In genomic region chr3:57822686-57823085, GRCh38 we compare ENCODE assay signal across 20 cellular contexts.
DNase-seq lines count a peak whose midpoint lies in the region; ATAC-seq and TF ChIP-seq lines count a peak whose summit lies in the region.
"Had no signal": no experiment of that assay in that cellular context is flagged by ENCODE, and none has a peak within 500 bp of the region (broad histone marks: within the 10 kb centered on the region; RNA-seq: fewer than 3 reads in every experiment).

No MANE protein-coding gene starts in this region.

- DNase-seq in left ventricle myocardium superior (no peak), cardiac septum (ENCODE audit: low spot score) (no peak), RPMI7951 (ENCODE audit: low read depth) (peak; percentile 20), mesendoderm (peak; percentile 51), suprapubic skin (ENCODE audit: low spot score in 2 of 2) (no peak), hepatic stellate cell (ENCODE audit: low spot score) (no peak)
- DNase-seq in effector memory CD8-positive, alpha-beta T cell: no peak
- DNase-seq: BE2C, EL, GF-D8, H9, HFFc6, MM.1S, NCI-H1048, NCI-H1417 treated with DMSO at 0.1 percent for 48 hours, NCI-H187, NCI-H2107, NCI-H748 treated with DMSO at 0.1 percent for 48 hours had no signal

- no peak for TF ChIP-seq EP300 in suprapubic skin (IDR thresholded peaks at IDR 0.05)

- H2BK120ac ChIP-seq in mesendoderm (ENCODE audit: low read depth, low read length): no peak overlapping the region

- H3K18ac ChIP-seq in mesendoderm (ENCODE audit: low read length): no peak overlapping the region

- H3K27me3 ChIP-seq in mesendoderm (ENCODE audit: insufficient read depth, low read length, poor library complexity) (no peaks in the 10 kb centered on the region), suprapubic skin (no peaks in the 10 kb centered on the region)
- H3K27me3 ChIP-seq: BE2C, SJSA1 had no signal

- no peaks in the 10 kb centered on the region for H3K9me3 Mint-ChIP-seq in effector memory CD8-positive, alpha-beta T cell
- H3K9me3 Mint-ChIP-seq: H9, HFFc6 had no signal

- H3K4me3 ChIP-seq in mesendoderm (ENCODE audit: low read length) (no peak overlapping the region), suprapubic skin (no peak overlapping the region)
- H3K4me3 ChIP-seq: SJSA1 had no signal

- peaks cover 15% of the 10 kb centered on the region for H3K79me1 ChIP-seq in mesendoderm (ENCODE audit: low read length)

- peak; percentile 22 for ATAC-seq in left ventricle myocardium superior
- no peak for ATAC-seq in effector memory CD8-positive, alpha-beta T cell (replicated peaks)
- ATAC-seq: Panc1 had no signal

- H3K4me1 ChIP-seq in mesendoderm (ENCODE audit: control insufficient read depth, low read depth, low read length): peaks cover 9% of the 10 kb centered on the region
- H3K4me1 ChIP-seq in suprapubic skin: peaks cover 31% of the 10 kb centered on the region
- H3K4me1 ChIP-seq: BE2C, SJSA1 had no signal

- H3K36me3 ChIP-seq in mesendoderm (ENCODE audit: control insufficient read depth, insufficient read depth, low read length) (no peaks in the 10 kb centered on the region), suprapubic skin (no peaks in the 10 kb centered on the region)
- H3K36me3 ChIP-seq: BE2C, SJSA1 had no signal

- H3K9ac ChIP-seq in mesendoderm (ENCODE audit: low read length): no peak overlapping the region

- H3K27ac ChIP-seq in mesendoderm (ENCODE audit: low read depth, low read length): no peak overlapping the region
- no peak overlapping the region for H3K27ac ChIP-seq in suprapubic skin
- H3K27ac ChIP-seq: SJSA1 had no signal

- peaks cover 16% of the 10 kb centered on the region for H3K79me2 ChIP-seq in mesendoderm (ENCODE audit: control insufficient read depth, insufficient read depth, low read length)

- no peak overlapping the region for H2BK15ac ChIP-seq in mesendoderm (replicated peaks; ENCODE audit: low read depth)

- H3K4ac ChIP-seq in mesendoderm (ENCODE audit: low read depth, low read length): no peak overlapping the region

- intact Hi-C loops in left ventricle myocardium superior (cut with micrococcal nuclease): no loop called here
- intact Hi-C loops in cardiac septum (cut with DNase I): no loop called here

- H4K5ac ChIP-seq in mesendoderm (ENCODE audit: low read length): no peak overlapping the region

- no peak overlapping the region for H3K4me3 Mint-ChIP-seq in effector memory CD8-positive, alpha-beta T cell
- H3K4me3 Mint-ChIP-seq: H9, HFFc6 had no signal

- no peaks in the 10 kb centered on the region for H3K9me3 ChIP-seq in suprapubic skin
- H3K9me3 ChIP-seq: BE2C, SJSA1 had no signal

- H2BK5ac ChIP-seq in mesendoderm (ENCODE audit: low read length): no peak overlapping the region

- TF ChIP-seq CTCF in suprapubic skin (IDR thresholded peaks at IDR 0.05): no peak

- H4K8ac ChIP-seq in mesendoderm (ENCODE audit: low read depth, low read length): no peak overlapping the region

- H3K23ac ChIP-seq in mesendoderm (ENCODE audit: low read length): no peak overlapping the region

- peaks cover 22 to 27% of the 10 kb centered on the region in 2 donors for H3K4me1 Mint-ChIP-seq in effector memory CD8-positive, alpha-beta T cell (ENCODE audit: low read depth in 2 of 2)

- H2AK5ac ChIP-seq in mesendoderm (ENCODE audit: low read length): no peak overlapping the region

- H3K36me3 Mint-ChIP-seq in effector memory CD8-positive, alpha-beta T cell (ENCODE audit: insufficient read depth): peaks cover 2% of the 10 kb centered on the region

- TF ChIP-seq POLR2A in suprapubic skin (IDR thresholded peaks at IDR 0.05): no peak

- H3K27me3 Mint-ChIP-seq in effector memory CD8-positive, alpha-beta T cell: no peaks in the 10 kb centered on the region

- no peak overlapping the region for H3K4me2 ChIP-seq in mesendoderm (ENCODE audit: low read length)

- no peak overlapping the region for H3K56ac ChIP-seq in mesendoderm (ENCODE audit: low read length)

- H3K27ac Mint-ChIP-seq in effector memory CD8-positive, alpha-beta T cell: no peak overlapping the region
- H3K27ac Mint-ChIP-seq: HFFc6 had no signal

Comparison
In these comparisons a context has a peak if more than half of its experiments do, and no peak if none do; other contexts are left out.
1. DNase-seq: peak in RPMI7951 (single experiment) and mesendoderm (single experiment); none in left ventricle myocardium superior (single experiment), cardiac septum (single experiment), suprapubic skin (0 of 2), hepatic stellate cell (single experiment) and effector memory CD8-positive, alpha-beta T cell (0 of 3).